23 cellular contexts compared by ENCODE assay signal in the genomic region with DNA sequence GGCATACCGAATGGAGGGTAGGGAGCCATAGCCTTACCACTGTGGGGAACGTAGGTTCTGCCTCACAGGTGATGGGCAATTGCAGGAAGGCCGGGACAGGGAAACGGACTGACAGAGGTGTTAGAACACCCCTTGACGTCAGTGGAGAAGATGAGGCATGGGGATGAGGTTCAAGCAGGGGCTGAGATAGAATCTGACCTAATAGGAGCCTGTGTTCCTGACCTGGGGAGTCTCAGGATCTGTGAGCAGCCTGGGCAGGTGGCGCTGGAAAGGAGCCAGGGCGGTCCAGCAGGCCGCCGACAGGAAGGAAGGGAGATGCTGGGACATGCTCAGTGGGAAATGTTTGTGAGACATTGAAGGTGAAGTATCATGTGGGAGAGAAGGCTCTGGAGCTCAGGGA.
"Had no signal": no experiment of that assay in that cellular context is flagged by ENCODE, and none has a peak within 500 bp of the region (broad histone marks: within the 10 kb centered on the region; RNA-seq: fewer than 3 reads in every experiment).

No MANE protein-coding gene starts in this region.

- H3K36me3 ChIP-seq: esophagus squamous epithelium, left ventricle myocardium inferior, lower lobe of right lung, stomach, thoracic aorta, transverse colon had no signal

- DNase-seq: cortex of kidney; dorsolateral prefrontal cortex; effector CD8-positive, alpha-beta T cell; esophagus squamous epithelium; foreskin fibroblast; immature natural killer cell; kidney; left cardiac atrium; left ventricle myocardium inferior; lower lobe of right lung; mesendoderm; naive thymus-derived CD4-positive, alpha-beta T cell; nephron progenitor cell; posterior cingulate gyrus; right cardiac atrium; small intestine; stimulated activated CD4-positive, alpha-beta T cell treated with anti-CD3 and anti-CD28 coated beads, Interleukin-12 subunit alpha, Interleukin-12 subunit beta, amount 100 ng/mL, for 4 hours; stimulated activated naive CD4-positive, alpha-beta T cell; stomach; substantia nigra; transverse colon had no signal

- H3K4me3 ChIP-seq: dorsolateral prefrontal cortex, esophagus squamous epithelium, left ventricle myocardium inferior, lower lobe of right lung, stomach, thoracic aorta, transverse colon had no signal

- H3K9me3 ChIP-seq: esophagus squamous epithelium, left ventricle myocardium inferior, lower lobe of right lung, neutrophil, stomach, thoracic aorta, transverse colon had no signal

- H3K27ac ChIP-seq: dorsolateral prefrontal cortex, esophagus squamous epithelium, left ventricle myocardium inferior, lower lobe of right lung, neutrophil, stomach, thoracic aorta, transverse colon had no signal

- H3K27me3 ChIP-seq: neutrophil, transverse colon had no signal

- ATAC-seq: left cardiac atrium; lower lobe of right lung; naive thymus-derived CD4-positive, alpha-beta T cell; right cardiac atrium had no signal
